In genomic region chr4:88672987-88673386, GRCh38 we compare ENCODE assay signal across 8 cellular contexts. TPM values are rescaled to one million over a fixed set of nuclear protein-coding genes. Genes with fewer than 3 reads are reported as not detected.
DNase-seq lines count a peak whose midpoint lies in the region; ATAC-seq and TF ChIP-seq lines count a peak whose summit lies in the region.

No MANE protein-coding gene starts in this region.

- CTCF ChIA-PET in AG04450 (lab: Charles Lee) = interaction anchor here (0.6 to 2.7 kb wide), 45 partner anchors 8 to 633 kb away, joined by 3 to 45 read pairs (median 4); partner anchors contain the start of gene PPM1K

- ATAC-seq in HG03097 (IDR thresholded peaks at IDR 0.05; ENCODE audit: low FRiP score, unreplicated experiment) (peak; percentile 67), sciatic nerve (peak; percentile 65)

- no peaks in the 10 kb centered on the region for H3K9me3 ChIP-seq in AG04450 (ENCODE audit: control insufficient read depth, insufficient read depth, low read length)

- peak; percentile 76 for TF ChIP-seq CTCF in AG04450 (IDR thresholded peaks at IDR 0.05; ENCODE audit: low read depth, low read length)

- H3K27ac ChIP-seq in AG04450 (ENCODE audit: low read depth, low read length) = no peak overlapping the region

- intact Hi-C loops in sciatic nerve (cut with DNase I) = no loop called here

- no peak overlapping the region for H3K4me3 ChIP-seq in AG04450 (ENCODE audit: low read depth, low read length)

- DNase-seq in AG04450 (ENCODE audit: low read depth, low spot score) = no peak
- peak; percentile 2 for DNase-seq in GDM1 (lab: John Stamatoyannopoulos, UW)
- DNase-seq in SW480 (ENCODE audit: low spot score) = peak; percentile 11
- peak; percentile 31 for DNase-seq in fibroblast of gingiva (ENCODE audit: low read depth)
- no peak for DNase-seq in sciatic nerve (ENCODE audit: low spot score)
- DNase-seq in NCI-H774 (lab: John Stamatoyannopoulos, UW) = no peak
- no peak for DNase-seq in NCI-H187 treated with DMSO at 0.1 percent for 48 hours (lab: John Stamatoyannopoulos, UW)

- POLR2A ChIA-PET in AG04450 (lab: Yijun Ruan, JAX) = interaction anchor here (0.6 kb wide), 1 partner anchor 149 kb away, joined by 3 read pairs; the partner anchor contains the start of gene PYURF

- H3K27me3 ChIP-seq in AG04450 (ENCODE audit: control insufficient read depth, insufficient read depth, low read length) = no peaks in the 10 kb centered on the region

RNA-seq across cellular contexts. Expression of gene NAP1L5, which starts 24.6 kb away (rescaled TPM):
- polyA plus RNA-seq in AG04450 (2011; rRNA removed) = 6.6 and 8.2 TPM in 2 replicates
- 2.1 and 2.9 TPM in 2 replicates for polyA minus RNA-seq in AG04450 (2011; rRNA and poly(A)+ RNA removed)
- total RNA-seq in sciatic nerve = 7.9 TPM

Comparison
In these comparisons a context has a peak if more than half of its experiments do, and no peak if none do; other contexts are left out.
1. DNase-seq: peak in GDM1 (single experiment), SW480 (single experiment) and fibroblast of gingiva (single experiment); none in AG04450 (single experiment), sciatic nerve (single experiment), NCI-H774 (single experiment) and NCI-H187 treated with DMSO at 0.1 percent for 48 hours (single experiment).